In the genomic region with DNA sequence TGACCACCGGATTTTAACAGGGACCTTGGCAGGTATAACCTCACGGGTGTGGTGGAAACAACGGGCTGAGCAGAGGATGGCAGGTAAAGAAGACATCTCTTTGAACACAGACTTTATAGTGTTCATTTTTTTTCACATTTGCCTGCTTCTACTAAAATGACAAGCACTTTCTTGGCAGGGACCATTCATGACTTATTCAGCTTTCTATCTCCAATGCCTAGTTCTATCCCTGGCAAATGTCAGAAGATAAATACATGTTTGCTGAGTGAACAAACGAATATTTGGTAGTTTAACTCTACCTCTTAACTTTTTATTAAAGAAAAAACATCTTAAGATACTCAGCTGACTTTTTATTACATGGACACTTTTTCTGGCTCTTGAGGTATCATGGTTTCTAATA, we compare ENCODE assay signal across 1 cellular context.
TF ChIP-seq lines count a peak whose summit lies in the region.

No MANE protein-coding gene starts in this region.

TF ChIP-seq in HepG2, 621 proteins besides CTCF, POLR2A, EP300 and RAD21 (continued from another document):
- TF ChIP-seq, protein P1, sequence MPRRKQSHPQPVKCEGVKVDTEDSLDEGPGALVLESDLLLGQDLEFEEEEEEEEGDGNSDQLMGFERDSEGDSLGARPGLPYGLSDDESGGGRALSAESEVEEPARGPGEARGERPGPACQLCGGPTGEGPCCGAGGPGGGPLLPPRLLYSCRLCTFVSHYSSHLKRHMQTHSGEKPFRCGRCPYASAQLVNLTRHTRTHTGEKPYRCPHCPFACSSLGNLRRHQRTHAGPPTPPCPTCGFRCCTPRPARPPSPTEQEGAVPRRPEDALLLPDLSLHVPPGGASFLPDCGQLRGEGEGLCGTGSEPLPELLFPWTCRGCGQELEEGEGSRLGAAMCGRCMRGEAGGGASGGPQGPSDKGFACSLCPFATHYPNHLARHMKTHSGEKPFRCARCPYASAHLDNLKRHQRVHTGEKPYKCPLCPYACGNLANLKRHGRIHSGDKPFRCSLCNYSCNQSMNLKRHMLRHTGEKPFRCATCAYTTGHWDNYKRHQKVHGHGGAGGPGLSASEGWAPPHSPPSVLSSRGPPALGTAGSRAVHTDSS (CRISPR knock-in tag; conservative IDR thresholded peaks at IDR 0.05) = no peak
- TF ChIP-seq RBAK (CRISPR knock-in tag; IDR thresholded peaks at IDR 0.05) = no peak
